9 cellular contexts compared by ENCODE assay signal in genomic region chr2:25558262-25558661, GRCh38.
A peak's percentile ranks its signal among the peaks of the same experiment; 100 is the strongest.
DNase-seq lines count a peak whose midpoint lies in the region; ATAC-seq and TF ChIP-seq lines count a peak whose summit lies in the region.
"Had no signal": no experiment of that assay in that cellular context is flagged by ENCODE, and none has a peak within 500 bp of the region (broad histone marks: within the 10 kb centered on the region; RNA-seq: fewer than 3 reads in every experiment).

No MANE protein-coding gene starts in this region.

- no peak overlapping the region for H3K4me3 ChIP-seq in upper lobe of right lung
- no peak overlapping the region for H3K4me3 ChIP-seq in testis

- ATAC-seq in GM19351 (IDR thresholded peaks at IDR 0.05; ENCODE audit: unreplicated experiment) = peak; percentile 85
- peak; percentile 8 to 69 for ATAC-seq in left cardiac atrium
- ATAC-seq in upper lobe of right lung = peak; percentile 82

- H3K36me3 ChIP-seq in upper lobe of right lung = no peaks in the 10 kb centered on the region
- no peaks in the 10 kb centered on the region for H3K36me3 ChIP-seq in testis (ENCODE audit: low read depth, missing control alignments)

- peak; percentile 91 for DNase-seq in CD1c-positive myeloid dendritic cell (ENCODE audit: extremely low spot score)
- peak; percentile 64 for DNase-seq in HS-5 (ENCODE audit: low read depth)
- peak; percentile 11 to 31 for DNase-seq in activated CD4-positive, alpha-beta T cell treated with anti-CD3 and anti-CD28 coated beads, Interleukin-2, amount 50 U/mL, for 4 hours
- no peak for DNase-seq in left cardiac atrium
- no peak for DNase-seq in upper lobe of right lung
- DNase-seq in testis = no peak
- DNase-seq in NCI-H345 (lab: John Stamatoyannopoulos, UW) = no peak

- H3K27me3 ChIP-seq in upper lobe of right lung (no peaks in the 10 kb centered on the region), testis (no peaks in the 10 kb centered on the region)

- 82 to 83% methylated on average over 2 of the region's 2 CpGs for WGBS in testis, 2 donors

- no peak overlapping the region for H3K27ac ChIP-seq in upper lobe of right lung
- H3K27ac ChIP-seq in testis = no peak overlapping the region
- H3K27ac ChIP-seq: KMS-11 had no signal

- H3K4me1 ChIP-seq in upper lobe of right lung (no peaks in the 10 kb centered on the region), testis (no peaks in the 10 kb centered on the region)

- no peak for TF ChIP-seq POLR2A in testis (IDR thresholded peaks at IDR 0.05)

- no peaks in the 10 kb centered on the region for H3K9me3 ChIP-seq in upper lobe of right lung
- no peaks in the 10 kb centered on the region for H3K9me3 ChIP-seq in testis

- intact Hi-C loops in left cardiac atrium (cut with DNase I) (no loop called here), upper lobe of right lung (cut with DNase I) (no loop called here), testis (cut with DNase I; ENCODE audit: low total_unique reads) (no loop called here)

- TF ChIP-seq CTCF in upper lobe of right lung (IDR thresholded peaks at IDR 0.05) (no peak), testis (IDR thresholded peaks at IDR 0.05) (no peak)

Comparison
In these comparisons a context has a peak if more than half of its experiments do, and no peak if none do; other contexts are left out.
1. DNase-seq: peak in CD1c-positive myeloid dendritic cell (single experiment), HS-5 (single experiment) and activated CD4-positive, alpha-beta T cell treated with anti-CD3 and anti-CD28 coated beads, Interleukin-2, amount 50 U/mL, for 4 hours (2 of 2); none in left cardiac atrium (single experiment), upper lobe of right lung (single experiment), testis (single experiment) and NCI-H345 (single experiment).
2. Peak in every context shown above with its lines, with median percentiles within 50 percentile points of each other: ATAC-seq.